38 cellular contexts compared by ENCODE assay signal in the genomic region with DNA sequence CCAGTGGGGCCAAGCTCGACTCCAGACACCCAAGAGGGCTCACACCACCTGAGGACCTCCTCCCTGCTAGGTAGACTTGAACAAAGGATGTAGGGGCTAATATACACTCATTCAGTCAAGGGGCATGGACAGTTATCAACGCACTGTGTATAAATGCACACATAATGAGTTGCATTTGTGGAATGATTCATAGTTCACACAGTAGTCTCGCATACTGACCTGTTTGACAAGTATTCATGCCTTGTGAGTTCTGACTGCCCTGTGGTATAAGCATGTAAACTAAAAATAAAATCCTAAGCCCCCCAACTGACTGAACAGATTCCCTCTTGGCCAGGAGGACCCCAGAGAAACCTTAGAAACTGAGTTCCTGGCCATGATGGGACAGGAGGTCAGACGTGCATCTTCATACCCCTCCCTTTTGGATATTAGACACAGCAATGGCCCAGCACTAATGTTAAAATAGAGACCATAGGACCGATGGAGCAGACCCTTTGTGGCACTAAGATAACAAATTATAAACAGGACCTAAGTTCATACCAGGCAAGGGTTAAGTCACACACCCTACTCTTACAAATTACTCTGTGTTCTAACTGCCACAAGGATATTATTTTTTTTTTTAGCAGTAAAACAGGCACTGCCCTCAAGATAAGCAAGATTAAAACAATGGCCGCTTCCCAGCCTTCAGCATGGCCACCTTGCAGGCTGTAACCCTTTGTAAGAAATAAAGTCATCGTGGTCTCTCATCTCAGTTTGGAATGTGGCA.
"Had no signal": no experiment of that assay in that cellular context is flagged by ENCODE, and none has a peak within 500 bp of the region (broad histone marks: within the 10 kb centered on the region; RNA-seq: fewer than 3 reads in every experiment).

No MANE protein-coding gene starts in this region.

- H3K4me1 ChIP-seq: body of pancreas had no signal

- H3K4me2 ChIP-seq: KMS-11 had no signal

- H3K4me3 ChIP-seq: body of pancreas had no signal

- DNase-seq: activated B cell treated with CpG ODN at 0.5 μM for 24 hours; activated CD4-positive, alpha-beta memory T cell treated with anti-CD3 and anti-CD28 coated beads, Interleukin-2, amount 10 ng/mL, durations not matched to agents 7 days and 5 days; activated CD4-positive, alpha-beta T cell treated with anti-CD3 and anti-CD28 coated beads for 48 hours; activated CD4-positive, CD25-positive, alpha-beta regulatory T cell treated with anti-CD3 and anti-CD28 coated beads, Interleukin-2, amount 50 U/mL, for 72 hours; activated CD8-positive, alpha-beta memory T cell treated with anti-CD3 and anti-CD28 coated beads for 24 hours; activated CD8-positive, alpha-beta memory T cell treated with anti-CD3 and anti-CD28 coated beads, Interleukin-2, amount 10 ng/mL, durations not matched to agents 7 days and 5 days; activated CD8-positive, alpha-beta memory T cell treated with anti-CD3 and anti-CD28 coated beads, Interleukin-2, amount 50 U/mL, for 48 hours; activated effector memory CD4-positive, alpha-beta T cell treated with Interleukin-2 at 50 U/mL for 16 hours; activated naive CD4-positive, alpha-beta T cell treated with anti-CD3 and anti-CD28 coated beads, Interleukin-2, amount 10 ng/mL, durations not matched to agents 7 days and 5 days; activated naive CD8-positive, alpha-beta T cell treated with anti-CD3 and anti-CD28 coated beads for 36 hours; activated T-cell treated with anti-CD3 and anti-CD28 coated beads, Interleukin-2, amount 50 U/mL, for 48 hours; amniotic stem cell; body of pancreas; MM.1S; MV-4-11; NCI-H1092; NCI-H1436 treated with DMSO at 0.1 percent for 48 hours; NCI-H187; NCI-H2029 treated with DMSO at 0.1 percent for 48 hours; NCI-H2107; NCI-H2171; NCI-H510A; NCI-H526; NCI-H748 treated with DMSO at 0.1 percent for 48 hours; NK-92 treated with Interleukin-12 subunit alpha and Interleukin-12 subunit beta, amount 100 ng/mL, for 24 hours; PC-3; SIG-M5; SW 1271; T-helper 1 cell; T-helper 2 cell; T-helper 9 cell had no signal

- H3K9ac ChIP-seq: KMS-11 had no signal

- ATAC-seq: activated CD8-positive, alpha-beta memory T cell treated with anti-CD3 and anti-CD28 coated beads, Interleukin-2, amount 10 ng/mL, durations not matched to agents 7 days and 5 days; body of pancreas; PC-3; Right ventricle myocardium inferior; SK-N-SH treated with all-trans-retinoic acid at 6 μM for 48 hours had no signal

- H3K27ac ChIP-seq: body of pancreas, KMS-11, RWPE1, VCaP had no signal

- H3K27me3 ChIP-seq: body of pancreas had no signal

- H3K9me3 ChIP-seq: body of pancreas had no signal

- FAIRE-seq: astrocyte, RCC 7860 had no signal
